In genomic region chr5:169089343-169089742, GRCh38 we compare ENCODE assay signal across 26 cellular contexts.
A peak's percentile ranks its signal among the peaks of the same experiment; 100 is the strongest.
DNase-seq lines count a peak whose midpoint lies in the region; ATAC-seq, FAIRE-seq and TF ChIP-seq lines count a peak whose summit lies in the region.
"Had no signal": no experiment of that assay in that cellular context is flagged by ENCODE, and none has a peak within 500 bp of the region (broad histone marks: within the 10 kb centered on the region; RNA-seq: fewer than 3 reads in every experiment).

No MANE protein-coding gene starts in this region.

- no peak for FAIRE-seq in H1 (lab: Jason Lieb, UNC)
- FAIRE-seq: endothelial cell of umbilical vein, frontal cortex had no signal

- H2AFZ ChIP-seq in DND-41 (ENCODE audit: low read depth, low read length) (no peak overlapping the region), H1 (ENCODE audit: low read length) (no peak overlapping the region)

- CTCF ChIA-PET in H1 (lab: Charles Lee; ENCODE audit: partially characterized antibody) = interaction anchor here (0.8 to 3.3 kb wide), 11 partner anchors 10 to 275 kb away, joined by 3 to 19 read pairs (median 4); no protein-coding TSS in a partner anchor

- H3K4me2 ChIP-seq in DND-41 (ENCODE audit: insufficient read depth, low read length) (no peak overlapping the region), H1 (ENCODE audit: insufficient read depth in 1 of 2, low read depth in 2 of 2, low read length in 2 of 2) (no peak overlapping the region)

- H2BK120ac ChIP-seq in H1 (replicated peaks; ENCODE audit: low read depth, low read length) = no peak overlapping the region

- no peak overlapping the region for H2BK15ac ChIP-seq in H1 (ENCODE audit: low read length)

- H2BK5ac ChIP-seq in H1 (ENCODE audit: low read depth, low read length) = 0 out of 2 replicates have a peak overlapping the region, but pooled peaks have one; percentile 15

- H3K27me3 ChIP-seq in DND-41 (ENCODE audit: insufficient read depth, low read length, poor library complexity) (no peaks in the 10 kb centered on the region), H1 (replicated peaks in 1 of 4; ENCODE audit: control insufficient read depth in 3 of 4, extremely low read depth in 1 of 4, insufficient read depth in 3 of 4, low read length in 3 of 4) (no peaks in the 10 kb centered on the region; a peak in 2 of 7 replicates)
- H3K27me3 ChIP-seq: colonic mucosa, transverse colon had no signal

- peaks cover 15% of the 10 kb centered on the region for H3K9me3 Mint-ChIP-seq in nephron

- no peaks in the 10 kb centered on the region for H3K9me3 ChIP-seq in DND-41 (ENCODE audit: insufficient read depth, low read length, severe bottlenecking)
- no peaks in the 10 kb centered on the region for H3K9me3 ChIP-seq in H1 (ENCODE audit: insufficient read depth in 2 of 2, low read depth in 1 of 2, low read length in 1 of 2)
- H3K9me3 ChIP-seq: colonic mucosa, transverse colon had no signal

- TF ChIP-seq EP300 in Ishikawa (IDR thresholded peaks at IDR 0.05; ENCODE audit: borderline replicate concordance) (no peak), H1 (IDR thresholded peaks at IDR 0.05; ENCODE audit: borderline replicate concordance in 1 of 2, low read depth in 2 of 2, low read length in 2 of 2) (no peak)

- no peaks in the 10 kb centered on the region for H3K23me2 ChIP-seq in H1 (ENCODE audit: low read depth, low read length)

- no peak overlapping the region for H3K14ac ChIP-seq in H1 (ENCODE audit: insufficient read length)

- H4K5ac ChIP-seq in H1 (ENCODE audit: insufficient read length, low read depth, low read length) = no peak overlapping the region

- ATAC-seq in DND-41 (ENCODE audit: insufficient read depth, low read depth) (no peak), HG02970 (IDR thresholded peaks at IDR 0.05; ENCODE audit: low FRiP score, unreplicated experiment) (no peak)
- ATAC-seq: naive thymus-derived CD8-positive, alpha-beta T cell; Right ventricle myocardium inferior had no signal

- peak overlapping the region; percentile 25 to 69 (median 52) for H3K27ac Mint-ChIP-seq in nephron
- H3K27ac Mint-ChIP-seq: CD8-positive, alpha-beta memory T cell had no signal

- H3K27me3 Mint-ChIP-seq in nephron (ENCODE audit: low read depth) = peaks cover 4% of the 10 kb centered on the region

- peak overlapping the region; percentile 4; the same call in 1 of the 2 replicates for H2BK12ac ChIP-seq in H1 (ENCODE audit: low read depth, low read length)

- H3K18ac ChIP-seq in H1 (ENCODE audit: extremely low read depth, low read length) = no peak overlapping the region; the same call in 1 of the 2 replicates

- no peak overlapping the region for H3K9ac ChIP-seq in DND-41 (ENCODE audit: low read depth, low read length)
- H3K9ac ChIP-seq in H1 (replicated peaks in 1 of 4; ENCODE audit: extremely low read depth in 1 of 4, low read depth in 3 of 4, low read length in 3 of 4) = no peak overlapping the region

- H3K56ac ChIP-seq in H1 (replicated peaks; ENCODE audit: insufficient read length, low read depth, low read length) = no peak overlapping the region

- no peak overlapping the region for H3K4me3 Mint-ChIP-seq in nephron
- H3K4me3 Mint-ChIP-seq: CD8-positive, alpha-beta memory T cell; naive thymus-derived CD8-positive, alpha-beta T cell had no signal

- H4K8ac ChIP-seq in H1 (ENCODE audit: extremely low read depth, insufficient read depth, low read length) = no peak overlapping the region

- no peak overlapping the region for H3K23ac ChIP-seq in H1 (ENCODE audit: insufficient read length)

- WGBS in H1 (ENCODE audit: extremely low coverage in 1 of 2, insufficient coverage in 1 of 2, insufficient read length in 1 of 2, insufficient replicate concordance in 2 of 2, low coverage in 1 of 2, low lambda C conversion rate in 2 of 2, missing lambda C conversion rate in 1 of 2), 2 experiments = 91% methylated on average over 3 of the region's 3 CpGs; no CpG with 5 or more reads in 1 of the 2 experiments

- peak; percentile 15 for TF ChIP-seq CTCF in DND-41 (IDR thresholded peaks at IDR 0.05; ENCODE audit: borderline replicate concordance, extremely low read depth, low read length, poor library complexity, severe bottlenecking)
- TF ChIP-seq CTCF in H1 (IDR thresholded peaks at IDR 0.05; ENCODE audit: control extremely low read depth in 1 of 3, insufficient read depth in 1 of 3, low read depth in 1 of 3, low read length in 3 of 3) = peak; percentile 50 to 60 (median 59)
- TF ChIP-seq CTCF in nephron (IDR thresholded peaks at IDR 0.05; ENCODE audit: unreplicated experiment in 3 of 3) = no peak

- POLR2A ChIA-PET in H1 (lab: Charles Lee; ENCODE audit: partially characterized antibody) = no interaction called here

- H2BK20ac ChIP-seq in H1 (ENCODE audit: low read length) = no peak overlapping the region

- DNase-seq in DND-41 = no peak
- DNase-seq in H1 (ENCODE audit: low read depth in 1 of 2, low spot score in 2 of 2) = no peak
- no peak for DNase-seq in HuH-7.5 (ENCODE audit: low spot score)
- no peak for DNase-seq in UCSD-AML1 (lab: John Stamatoyannopoulos, UW; ENCODE audit: unreplicated experiment)
- DNase-seq in NCI-H2227 (lab: John Stamatoyannopoulos, UW; ENCODE audit: unreplicated experiment) = no peak
- DNase-seq: activated CD4-positive, alpha-beta T cell treated with anti-CD3 and anti-CD28 coated beads, Interleukin-2, amount 50 U/mL, for 1 hour; activated CD8-positive, alpha-beta memory T cell treated with anti-CD3 and anti-CD28 coated beads, Interleukin-2, amount 50 U/mL, for 4 hours; activated effector memory CD4-positive, alpha-beta T cell treated with Interleukin-2 at 50 U/mL for 16 hours; CD8-positive, alpha-beta memory T cell; colonic mucosa; DMS79; hippocampal formation; kidney glomerular epithelial cell; naive thymus-derived CD8-positive, alpha-beta T cell; NCI-H1105; NCI-H2081; stimulated activated CD4-positive, alpha-beta T cell treated with anti-CD3 and anti-CD28 coated beads, Interleukin-1b, Interleukin-23, amount 100 ng/mL, for 48 hours; stimulated activated naive CD4-positive, alpha-beta T cell treated with Interleukin-2 at 50 U/mL for 16 hours; T-helper 1 cell; transverse colon had no signal

- no peak overlapping the region for H3K4ac ChIP-seq in H1 (replicated peaks; ENCODE audit: insufficient read length, low read depth, low read length)

- H3K79me2 ChIP-seq in DND-41 (ENCODE audit: insufficient read depth, low read length) (no peaks in the 10 kb centered on the region), H1 (ENCODE audit: control insufficient read depth in 1 of 2, insufficient read depth in 2 of 2, low read length in 2 of 2) (no peaks in the 10 kb centered on the region)

- H3K36me3 Mint-ChIP-seq in nephron (ENCODE audit: low read depth) = peaks cover 22% of the 10 kb centered on the region
- H3K36me3 Mint-ChIP-seq: CD8-positive, alpha-beta memory T cell; naive thymus-derived CD8-positive, alpha-beta T cell had no signal

- no peaks in the 10 kb centered on the region for H3K79me1 ChIP-seq in H1 (ENCODE audit: low read depth, low read length)

- TF ChIP-seq POLR2A in H1 (IDR thresholded peaks at IDR 0.05; ENCODE audit: control extremely low read depth in 1 of 2, low read depth in 2 of 2, low read length in 2 of 2) = no peak

- H4K91ac ChIP-seq in H1 (replicated peaks; ENCODE audit: insufficient read length, low read length) = no peak overlapping the region

- H3K36me3 ChIP-seq in DND-41 (ENCODE audit: insufficient read depth, low read length) (no peaks in the 10 kb centered on the region), H1 (ENCODE audit: control insufficient read depth in 2 of 4, insufficient read depth in 4 of 4, low read length in 3 of 4) (no peaks in the 10 kb centered on the region; a peak in 1 of 8 replicates)
- H3K36me3 ChIP-seq: colonic mucosa, transverse colon had no signal

- H3K27ac ChIP-seq in DND-41 (ENCODE audit: low read length) (no peak overlapping the region), H1 (ENCODE audit: low read depth, low read length) (no peak overlapping the region)
- H3K27ac ChIP-seq: colonic mucosa, transverse colon had no signal

- H3K4me3 ChIP-seq in DND-41 (ENCODE audit: low read depth in 1 of 2, low read length in 2 of 2) (no peak overlapping the region), H1 (ENCODE audit: extremely low read depth in 1 of 4, insufficient read depth in 2 of 4, low read depth in 3 of 4, low read length in 4 of 4) (no peak overlapping the region)
- H3K4me3 ChIP-seq: colonic mucosa, transverse colon had no signal

- TF ChIP-seq RAD21 in Ishikawa (IDR thresholded peaks at IDR 0.05; ENCODE audit: low read depth) (no peak), H1 (IDR thresholded peaks at IDR 0.05 in 1 of 2, conservative IDR thresholded peaks at IDR 0.05 in 1 of 2; ENCODE audit: low read depth in 2 of 2, low read length in 2 of 2) (peak; percentile 20 to 43; a peak in 1 of 4 replicates)

- peaks cover 36% of the 10 kb centered on the region for H3K4me1 Mint-ChIP-seq in nephron
- H3K4me1 Mint-ChIP-seq: CD8-positive, alpha-beta memory T cell; naive thymus-derived CD8-positive, alpha-beta T cell had no signal

- H3K4me1 ChIP-seq in DND-41 (ENCODE audit: insufficient read depth, low read length) (no peaks in the 10 kb centered on the region), H1 (replicated peaks in 1 of 4; ENCODE audit: control insufficient read depth in 3 of 4, insufficient read depth in 4 of 4, low read length in 3 of 4) (peaks cover 13 to 29% (median 23%) of the 10 kb centered on the region in 4 experiments)
- H3K4me1 ChIP-seq: colonic mucosa, transverse colon had no signal

- H4K20me1 ChIP-seq in DND-41 (ENCODE audit: insufficient read depth, low read length) (no peaks in the 10 kb centered on the region), H1 (replicated peaks in 1 of 2; ENCODE audit: control insufficient read depth in 1 of 2, insufficient read depth in 2 of 2, low read length in 2 of 2) (no peaks in the 10 kb centered on the region)

- H2AK5ac ChIP-seq in H1 (ENCODE audit: low read depth, low read length) = no peak overlapping the region

TF ChIP-seq in Ishikawa, 13 proteins besides CTCF, POLR2A, EP300 and RAD21 (continues in another document):
- no peak for TF ChIP-seq CEBPB (IDR thresholded peaks at IDR 0.05)

TF ChIP-seq in H1, 55 proteins besides CTCF, POLR2A, EP300 and RAD21:
- no peak for TF ChIP-seq KDM1A (IDR thresholded peaks at IDR 0.05; ENCODE audit: borderline replicate concordance, low read length)
- peak; percentile 39 to 68; a peak in 2 of 4 replicates for TF ChIP-seq SIN3A (conservative IDR thresholded peaks at IDR 0.05 in 1 of 2, IDR thresholded peaks at IDR 0.05 in 1 of 2; ENCODE audit: low read depth in 1 of 2, low read length in 2 of 2)

Comparison
In these comparisons a context has a peak if more than half of its experiments do, and no peak if none do; other contexts are left out.
1. CTCF ChIP-seq: peak in DND-41 (single experiment) and H1 (3 of 3); none in nephron (0 of 3).